ENCODE assay signal across 1 cellular context in genomic region chr1:32353431-32353830, GRCh38.
TF ChIP-seq lines count a peak whose summit lies in the region.

No MANE protein-coding gene starts in this region.

TF ChIP-seq in GM23338, 12 proteins besides CTCF, POLR2A, EP300 and RAD21 (continued from another document):
- TF ChIP-seq REST (IDR thresholded peaks at IDR 0.05; ENCODE audit: unreplicated experiment) = no peak
- TF ChIP-seq EZH2 (IDR thresholded peaks at IDR 0.05; ENCODE audit: low read depth, unreplicated experiment) = no peak
- no peak for TF ChIP-seq NANOG (IDR thresholded peaks at IDR 0.05; ENCODE audit: borderline replicate concordance)
- TF ChIP-seq, protein P1, sequence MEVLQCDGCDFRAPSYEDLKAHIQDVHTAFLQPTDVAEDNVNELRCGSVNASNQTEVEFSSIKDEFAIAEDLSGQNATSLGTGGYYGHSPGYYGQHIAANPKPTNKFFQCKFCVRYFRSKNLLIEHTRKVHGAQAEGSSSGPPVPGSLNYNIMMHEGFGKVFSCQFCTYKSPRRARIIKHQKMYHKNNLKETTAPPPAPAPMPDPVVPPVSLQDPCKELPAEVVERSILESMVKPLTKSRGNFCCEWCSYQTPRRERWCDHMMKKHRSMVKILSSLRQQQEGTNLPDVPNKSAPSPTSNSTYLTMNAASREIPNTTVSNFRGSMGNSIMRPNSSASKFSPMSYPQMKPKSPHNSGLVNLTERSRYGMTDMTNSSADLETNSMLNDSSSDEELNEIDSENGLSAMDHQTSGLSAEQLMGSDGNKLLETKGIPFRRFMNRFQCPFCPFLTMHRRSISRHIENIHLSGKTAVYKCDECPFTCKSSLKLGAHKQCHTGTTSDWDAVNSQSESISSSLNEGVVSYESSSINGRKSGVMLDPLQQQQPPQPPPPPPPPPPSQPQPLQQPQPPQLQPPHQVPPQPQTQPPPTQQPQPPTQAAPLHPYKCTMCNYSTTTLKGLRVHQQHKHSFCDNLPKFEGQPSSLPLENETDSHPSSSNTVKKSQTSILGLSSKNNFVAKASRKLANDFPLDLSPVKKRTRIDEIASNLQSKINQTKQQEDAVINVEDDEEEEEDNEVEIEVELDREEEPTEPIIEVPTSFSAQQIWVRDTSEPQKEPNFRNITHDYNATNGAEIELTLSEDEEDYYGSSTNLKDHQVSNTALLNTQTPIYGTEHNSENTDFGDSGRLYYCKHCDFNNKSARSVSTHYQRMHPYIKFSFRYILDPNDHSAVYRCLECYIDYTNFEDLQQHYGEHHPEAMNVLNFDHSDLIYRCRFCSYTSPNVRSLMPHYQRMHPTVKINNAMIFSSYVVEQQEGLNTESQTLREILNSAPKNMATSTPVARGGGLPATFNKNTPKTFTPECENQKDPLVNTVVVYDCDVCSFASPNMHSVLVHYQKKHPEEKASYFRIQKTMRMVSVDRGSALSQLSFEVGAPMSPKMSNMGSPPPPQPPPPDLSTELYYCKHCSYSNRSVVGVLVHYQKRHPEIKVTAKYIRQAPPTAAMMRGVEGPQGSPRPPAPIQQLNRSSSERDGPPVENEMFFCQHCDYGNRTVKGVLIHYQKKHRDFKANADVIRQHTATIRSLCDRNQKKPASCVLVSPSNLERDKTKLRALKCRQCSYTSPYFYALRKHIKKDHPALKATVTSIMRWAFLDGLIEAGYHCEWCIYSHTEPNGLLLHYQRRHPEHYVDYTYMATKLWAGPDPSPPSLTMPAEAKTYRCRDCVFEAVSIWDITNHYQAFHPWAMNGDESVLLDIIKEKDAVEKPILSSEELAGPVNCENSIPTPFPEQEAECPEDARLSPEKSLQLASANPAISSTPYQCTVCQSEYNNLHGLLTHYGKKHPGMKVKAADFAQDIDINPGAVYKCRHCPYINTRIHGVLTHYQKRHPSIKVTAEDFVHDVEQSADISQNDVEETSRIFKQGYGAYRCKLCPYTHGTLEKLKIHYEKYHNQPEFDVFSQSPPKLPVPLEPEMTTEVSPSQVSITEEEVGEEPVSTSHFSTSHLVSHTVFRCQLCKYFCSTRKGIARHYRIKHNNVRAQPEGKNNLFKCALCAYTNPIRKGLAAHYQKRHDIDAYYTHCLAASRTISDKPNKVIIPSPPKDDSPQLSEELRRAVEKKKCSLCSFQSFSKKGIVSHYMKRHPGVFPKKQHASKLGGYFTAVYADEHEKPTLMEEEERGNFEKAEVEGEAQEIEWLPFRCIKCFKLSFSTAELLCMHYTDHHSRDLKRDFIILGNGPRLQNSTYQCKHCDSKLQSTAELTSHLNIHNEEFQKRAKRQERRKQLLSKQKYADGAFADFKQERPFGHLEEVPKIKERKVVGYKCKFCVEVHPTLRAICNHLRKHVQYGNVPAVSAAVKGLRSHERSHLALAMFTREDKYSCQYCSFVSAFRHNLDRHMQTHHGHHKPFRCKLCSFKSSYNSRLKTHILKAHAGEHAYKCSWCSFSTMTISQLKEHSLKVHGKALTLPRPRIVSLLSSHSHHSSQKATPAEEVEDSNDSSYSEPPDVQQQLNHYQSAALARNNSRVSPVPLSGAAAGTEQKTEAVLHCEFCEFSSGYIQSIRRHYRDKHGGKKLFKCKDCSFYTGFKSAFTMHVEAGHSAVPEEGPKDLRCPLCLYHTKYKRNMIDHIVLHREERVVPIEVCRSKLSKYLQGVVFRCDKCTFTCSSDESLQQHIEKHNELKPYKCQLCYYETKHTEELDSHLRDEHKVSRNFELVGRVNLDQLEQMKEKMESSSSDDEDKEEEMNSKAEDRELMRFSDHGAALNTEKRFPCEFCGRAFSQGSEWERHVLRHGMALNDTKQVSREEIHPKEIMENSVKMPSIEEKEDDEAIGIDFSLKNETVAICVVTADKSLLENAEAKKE (CRISPR knock-in tag; IDR thresholded peaks at IDR 0.05) = no peak
- TF ChIP-seq EZH2phosphoT487 (IDR thresholded peaks at IDR 0.05; ENCODE audit: unreplicated experiment) = no peak
- TF ChIP-seq ZNF114 (CRISPR knock-in tag; IDR thresholded peaks at IDR 0.05) = no peak
